ENCODE assay signal across 9 cellular contexts in genomic region chr19:44499559-44499958, GRCh38. TPM values are rescaled to one million over a fixed set of nuclear protein-coding genes. Genes with fewer than 3 reads are reported as not detected.
DNase-seq lines count a peak whose midpoint lies in the region; ATAC-seq and TF ChIP-seq lines count a peak whose summit lies in the region.
"Had no signal": no experiment of that assay in that cellular context is flagged by ENCODE, and none has a peak within 500 bp of the region (broad histone marks: within the 10 kb centered on the region; RNA-seq: fewer than 3 reads in every experiment).

No MANE protein-coding gene starts in this region.

- peaks cover 37% of the 10 kb centered on the region for H3K9me3 Mint-ChIP-seq in activated naive CD4-positive, alpha-beta T cell treated with anti-CD3 and anti-CD28 coated beads, Interleukin-2, amount 50 U/mL, for 24 hours

- peaks cover 25 to 51% of the 10 kb centered on the region in 2 donors for H3K9me3 ChIP-seq in ascending aorta
- H3K9me3 ChIP-seq in lower lobe of right lung, result peaks cover 47% of the 10 kb centered on the region
- H3K9me3 ChIP-seq in upper lobe of left lung, result peaks cover 28 to 48% (median 42%) of the 10 kb centered on the region in 4 donors

- TF ChIP-seq POLR2A in upper lobe of left lung (IDR thresholded peaks at IDR 0.05), result no peak

- no peak for DNase-seq in activated naive CD4-positive, alpha-beta T cell (lab: John Stamatoyannopoulos, UW)
- DNase-seq in ascending aorta (ENCODE audit: low spot score in 2 of 2), result no peak
- no peak for DNase-seq in lower lobe of right lung
- no peak for DNase-seq in upper lobe of left lung
- no peak for DNase-seq in NCI-H82 treated with DMSO at 0.1 percent for 48 hours (lab: John Stamatoyannopoulos, UW; ENCODE audit: unreplicated experiment)

- H3K4me1 Mint-ChIP-seq in activated naive CD4-positive, alpha-beta T cell treated with anti-CD3 and anti-CD28 coated beads, Interleukin-2, amount 50 U/mL, for 24 hours, result peaks cover 48% of the 10 kb centered on the region

- no peaks in the 10 kb centered on the region for H3K27me3 ChIP-seq in ascending aorta
- H3K27me3 ChIP-seq in lower lobe of right lung (ENCODE audit: low read depth), result no peaks in the 10 kb centered on the region
- no peaks in the 10 kb centered on the region for H3K27me3 ChIP-seq in upper lobe of left lung

- H3K4me3 ChIP-seq in ascending aorta (peak overlapping the region; percentile 78 to 92), lower lobe of right lung (peak overlapping the region; percentile 87), upper lobe of left lung (peak overlapping the region; percentile 62 to 94 (median 69))

- peaks cover 0 to 7% of the 10 kb centered on the region in 2 donors for H3K4me1 ChIP-seq in ascending aorta
- H3K4me1 ChIP-seq in lower lobe of right lung, result peaks cover 19% of the 10 kb centered on the region
- peaks cover 8 to 21% (median 17%) of the 10 kb centered on the region in 4 donors for H3K4me1 ChIP-seq in upper lobe of left lung

- TF ChIP-seq EP300 in upper lobe of left lung (IDR thresholded peaks at IDR 0.05), result no peak

- ATAC-seq in lower lobe of right lung (no peak), upper lobe of left lung (ENCODE audit: low FRiP score in 2 of 2) (no peak), HG03520 (IDR thresholded peaks at IDR 0.05; ENCODE audit: unreplicated experiment) (no peak), HG02870 (IDR thresholded peaks at IDR 0.05; ENCODE audit: unreplicated experiment) (no peak)

- peak overlapping the region; percentile 96 for H3K4me3 Mint-ChIP-seq in activated naive CD4-positive, alpha-beta T cell treated with anti-CD3 and anti-CD28 coated beads, Interleukin-2, amount 50 U/mL, for 24 hours

- peaks cover 51% of the 10 kb centered on the region for H3K36me3 Mint-ChIP-seq in activated naive CD4-positive, alpha-beta T cell treated with anti-CD3 and anti-CD28 coated beads, Interleukin-2, amount 50 U/mL, for 24 hours

- TF ChIP-seq CTCF in ascending aorta (IDR thresholded peaks at IDR 0.05) (no peak), lower lobe of right lung (IDR thresholded peaks at IDR 0.05) (no peak), upper lobe of left lung (IDR thresholded peaks at IDR 0.05) (no peak)

- peak overlapping the region in 1 of 2 donors; percentile 87 for H3K27ac ChIP-seq in ascending aorta
- no peak overlapping the region for H3K27ac ChIP-seq in lower lobe of right lung
- peak overlapping the region in 3 of 4 donors; percentile 88 to 92 (median 88) for H3K27ac ChIP-seq in upper lobe of left lung

- H3K27me3 Mint-ChIP-seq in activated naive CD4-positive, alpha-beta T cell treated with anti-CD3 and anti-CD28 coated beads, Interleukin-2, amount 50 U/mL, for 24 hours, result peaks cover 3% of the 10 kb centered on the region

- peaks cover 29 to 33% of the 10 kb centered on the region in 2 donors for H3K36me3 ChIP-seq in ascending aorta
- H3K36me3 ChIP-seq in lower lobe of right lung, result peaks cover 23% of the 10 kb centered on the region
- H3K36me3 ChIP-seq in upper lobe of left lung, result peaks cover 6 to 34% (median 32%) of the 10 kb centered on the region in 4 donors

- WGBS in upper lobe of left lung, 2 donors, result 31 to 32% methylated on average over 5 to 6 of the region's 6 CpGs

- intact Hi-C loops in ascending aorta (cut with DNase I), result no loop called here
- intact Hi-C loops in lower lobe of right lung (cut with DNase I), result no loop called here

- H3K27ac Mint-ChIP-seq in activated naive CD4-positive, alpha-beta T cell treated with anti-CD3 and anti-CD28 coated beads, Interleukin-2, amount 50 U/mL, for 24 hours, result peak overlapping the region; percentile 77

RNA-seq across cellular contexts. Expression of gene ZNF180, which starts 0.8 kb away (rescaled TPM):
- total RNA-seq in ascending aorta (10.9 TPM), lower lobe of right lung (8.4 TPM), upper lobe of left lung (10 to 100 TPM in 3 of 6 donors, 1 to 10 TPM in 3; 6.3 to 14.3 (median 10.0) TPM)

RNA-seq across cellular contexts. Expression of gene CEACAM20, which starts 29.9 kb away (rescaled TPM):
- total RNA-seq in ascending aorta, result not detected
- 0.30 TPM for total RNA-seq in lower lobe of right lung
- not detected for total RNA-seq in upper lobe of left lung
- total RNA-seq: RPMI7951 had no signal

RNA-seq across cellular contexts. Expression of gene ZNF229, which starts 51.3 kb away (rescaled TPM):
- total RNA-seq in ascending aorta, result 2.1 TPM
- 2.8 TPM for total RNA-seq in lower lobe of right lung
- total RNA-seq in upper lobe of left lung, result 1 to 10 TPM; 1.4 to 2.2 (median 1.8) TPM
